ENCODE assay signal across 22 cellular contexts in genomic region chr1:47575855-47576757, GRCh38.
A peak's percentile ranks its signal among the peaks of the same experiment; 100 is the strongest.
DNase-seq lines count a peak whose midpoint lies in the region; ATAC-seq lines count a peak whose summit lies in the region.
"Had no signal": no experiment of that assay in that cellular context is flagged by ENCODE, and none has a peak within 500 bp of the region (broad histone marks: within the 10 kb centered on the region; RNA-seq: fewer than 3 reads in every experiment).

No MANE protein-coding gene starts in this region.

- H4K8ac ChIP-seq in mesenchymal stem cell (ENCODE audit: low read length): no peak overlapping the region

- H3K4me1 Mint-ChIP-seq in activated T-cell treated with anti-CD3 and anti-CD28 coated beads, Interleukin-2, amount 50 U/mL, for 72 hours (ENCODE audit: low read depth): no peaks in the 10 kb centered on the region
- H3K4me1 Mint-ChIP-seq: B cell, T-cell had no signal

- H3K18ac ChIP-seq in mesenchymal stem cell (ENCODE audit: low read depth in 1 of 2, low read length in 2 of 2): no peak overlapping the region

- H2AFZ ChIP-seq in mesenchymal stem cell (ENCODE audit: low read depth, low read length): no peak overlapping the region

- no peak overlapping the region for H2AK5ac ChIP-seq in mesenchymal stem cell (ENCODE audit: low read length, severe bottlenecking)

- no peak overlapping the region for H2BK15ac ChIP-seq in mesenchymal stem cell (ENCODE audit: low read depth, poor library complexity, severe bottlenecking)

- ATAC-seq in GM19035 (IDR thresholded peaks at IDR 0.05; ENCODE audit: unreplicated experiment) (no peak), HG02852 (IDR thresholded peaks at IDR 0.05; ENCODE audit: unreplicated experiment) (no peak)
- no peak for ATAC-seq in activated T-cell treated with anti-CD3 and anti-CD28 coated beads, Interleukin-2, amount 50 U/mL, for 72 hours (replicated peaks in 1 of 2)
- ATAC-seq: GM12878, K562, mucosa of descending colon, T-cell had no signal

- no peaks in the 10 kb centered on the region for H3K36me3 Mint-ChIP-seq in activated T-cell treated with anti-CD3 and anti-CD28 coated beads, Interleukin-2, amount 50 U/mL, for 72 hours (ENCODE audit: insufficient read depth in 2 of 2)
- H3K36me3 Mint-ChIP-seq: T-cell had no signal

- H3K9me3 ChIP-seq in HUES48 (ENCODE audit: control insufficient read depth, insufficient read depth, low read length): no peaks in the 10 kb centered on the region
- H3K9me3 ChIP-seq in mesenchymal stem cell (ENCODE audit: control insufficient read depth, low read length): no peaks in the 10 kb centered on the region
- H3K9me3 ChIP-seq: mucosa of descending colon, thoracic aorta had no signal

- H3K27ac Mint-ChIP-seq in activated T-cell treated with anti-CD3 and anti-CD28 coated beads, Interleukin-2, amount 50 U/mL, for 72 hours: no peak overlapping the region
- H3K27ac Mint-ChIP-seq: B cell, T-cell had no signal

- H2BK120ac ChIP-seq in mesenchymal stem cell (ENCODE audit: low read depth, low read length): no peak overlapping the region

- no peak overlapping the region for H3K4ac ChIP-seq in mesenchymal stem cell (ENCODE audit: low read depth in 1 of 2, low read length in 2 of 2)

- H3K23ac ChIP-seq in mesenchymal stem cell (ENCODE audit: low read length in 2 of 2): no peak overlapping the region

- H3K4me3 ChIP-seq in HUES48 (ENCODE audit: low read depth, low read length) (no peak overlapping the region), mesenchymal stem cell (ENCODE audit: insufficient read depth in 1 of 2, low read depth in 1 of 2, low read length in 2 of 2) (no peak overlapping the region)
- H3K4me3 ChIP-seq: dorsolateral prefrontal cortex, GM12878, K562, mucosa of descending colon, thoracic aorta had no signal

- no peak overlapping the region for H4K91ac ChIP-seq in mesenchymal stem cell (ENCODE audit: low read length)

- H3K79me1 ChIP-seq in mesenchymal stem cell (replicated peaks; ENCODE audit: low read length, poor library complexity, severe bottlenecking): no peaks in the 10 kb centered on the region

- H3K27me3 ChIP-seq in HUES48 (ENCODE audit: control insufficient read depth, insufficient read depth, low read length) (no peaks in the 10 kb centered on the region; the same call in 1 of the 2 replicates), mesenchymal stem cell (ENCODE audit: control insufficient read depth in 1 of 2, insufficient read depth in 1 of 2, low read length in 2 of 2) (peaks cover 55 to 58% of the 10 kb centered on the region in 2 experiments)

- H3K4me3 Mint-ChIP-seq in activated T-cell treated with anti-CD3 and anti-CD28 coated beads, Interleukin-2, amount 50 U/mL, for 72 hours: no peak overlapping the region
- H3K4me3 Mint-ChIP-seq: B cell, T-cell had no signal

- peaks cover 34% of the 10 kb centered on the region for H3K4me1 ChIP-seq in HUES48 (ENCODE audit: control insufficient read depth, insufficient read depth, low read length)
- peaks cover 1% of the 10 kb centered on the region for H3K4me1 ChIP-seq in mesenchymal stem cell (ENCODE audit: control insufficient read depth, insufficient read depth, low read depth, low read length)

- 37% methylated on average over 10 of the region's 10 CpGs for WGBS in mesenchymal stem cell

- H3K27me3 Mint-ChIP-seq in activated T-cell treated with anti-CD3 and anti-CD28 coated beads, Interleukin-2, amount 50 U/mL, for 72 hours (ENCODE audit: low read depth): peaks cover 8% of the 10 kb centered on the region

- H2BK12ac ChIP-seq in mesenchymal stem cell (ENCODE audit: low read length in 2 of 2): no peak overlapping the region

- H3K14ac ChIP-seq in mesenchymal stem cell (ENCODE audit: low read length in 2 of 2): no peak overlapping the region

- no peaks in the 10 kb centered on the region for H3K9me3 Mint-ChIP-seq in activated T-cell treated with anti-CD3 and anti-CD28 coated beads, Interleukin-2, amount 50 U/mL, for 72 hours
- H3K9me3 Mint-ChIP-seq: T-cell had no signal

- no peaks in the 10 kb centered on the region for H3K36me3 ChIP-seq in HUES48 (ENCODE audit: control insufficient read depth, insufficient read depth, low read length)
- no peaks in the 10 kb centered on the region for H3K36me3 ChIP-seq in mesenchymal stem cell (ENCODE audit: control insufficient read depth in 1 of 2, insufficient read depth in 2 of 2, low read depth in 1 of 2, low read length in 2 of 2)
- H3K36me3 ChIP-seq: thoracic aorta had no signal

- H3K9ac ChIP-seq in HUES48 (ENCODE audit: low read depth, low read length) (no peak overlapping the region), mesenchymal stem cell (ENCODE audit: low read length) (no peak overlapping the region)

- no peak overlapping the region for H2BK5ac ChIP-seq in mesenchymal stem cell (ENCODE audit: low read depth, low read length, poor library complexity, severe bottlenecking)

- peak overlapping the region; percentile 85 for H3K27ac ChIP-seq in HUES48 (ENCODE audit: low read depth, low read length)
- no peak overlapping the region for H3K27ac ChIP-seq in mesenchymal stem cell (ENCODE audit: low read length, poor library complexity, severe bottlenecking)
- H3K27ac ChIP-seq: dorsolateral prefrontal cortex, thoracic aorta had no signal

- peak; percentile 55 for DNase-seq in AG08396 (ENCODE audit: low spot score)
- DNase-seq in astrocyte of the hippocampus (ENCODE audit: low read depth, low spot score): peak; percentile 50
- DNase-seq in mesenchymal stem cell: peak; percentile 56
- no peak for DNase-seq in activated CD4-positive, alpha-beta T cell treated with anti-CD3 and anti-CD28 coated beads, Interleukin-2, amount 50 U/mL, for 1 hour
- no peak for DNase-seq in activated T-cell treated with anti-CD3 and anti-CD28 coated beads, Interleukin-2, amount 50 U/mL, for 72 hours
- DNase-seq: activated CD4-positive, alpha-beta T cell treated with anti-CD3 and anti-CD28 coated beads for 1 hour; activated T-cell treated with anti-CD3 and anti-CD28 coated beads, Interleukin-2, amount 50 U/mL, for 1 hour; amygdala; DMS79; dorsolateral prefrontal cortex; mucosa of descending colon; NCI-H1417 treated with DMSO at 0.1 percent for 48 hours; NCI-H510A; stimulated activated CD4-positive, alpha-beta T cell treated with anti-CD3 and anti-CD28 coated beads, Interleukin-15, amount 100 ng/mL, for 24 hours; T-cell had no signal

- no peak overlapping the region for H3K4me2 ChIP-seq in mesenchymal stem cell (ENCODE audit: low read length, poor library complexity, severe bottlenecking)

Comparison
In these comparisons a context has a peak if more than half of its experiments do, and no peak if none do; other contexts are left out.
1. DNase-seq: peak in AG08396 (single experiment), astrocyte of the hippocampus (single experiment) and mesenchymal stem cell (single experiment); none in activated CD4-positive, alpha-beta T cell treated with anti-CD3 and anti-CD28 coated beads, Interleukin-2, amount 50 U/mL, for 1 hour (single experiment) and activated T-cell treated with anti-CD3 and anti-CD28 coated beads, Interleukin-2, amount 50 U/mL, for 72 hours (0 of 2).